ENCODE assay signal across 17 cellular contexts in the genomic region with DNA sequence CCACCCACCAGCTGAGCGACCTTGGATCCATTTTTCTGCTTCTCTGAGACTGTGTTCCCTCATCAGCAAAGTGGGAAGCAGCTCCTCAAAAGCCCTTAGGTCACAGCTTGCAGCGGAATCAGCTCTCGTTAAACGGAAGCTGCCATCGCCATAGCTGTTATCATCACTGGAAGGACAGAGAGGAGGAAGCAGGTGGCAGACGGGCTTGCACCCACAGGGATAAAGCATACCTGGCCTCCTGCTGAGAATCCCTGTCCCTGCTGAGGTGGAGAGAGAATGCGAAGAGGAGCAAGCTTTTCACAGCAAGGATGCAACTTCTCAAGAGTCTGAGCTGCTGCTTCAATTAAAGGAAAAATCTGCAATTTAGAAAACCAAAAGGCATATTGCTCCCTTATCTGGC.
DNase-seq lines count a peak whose midpoint lies in the region; ATAC-seq and TF ChIP-seq lines count a peak whose summit lies in the region.
"Had no signal": no experiment of that assay in that cellular context is flagged by ENCODE, and none has a peak within 500 bp of the region (broad histone marks: within the 10 kb centered on the region; RNA-seq: fewer than 3 reads in every experiment).

No MANE protein-coding gene starts in this region.

- no peaks in the 10 kb centered on the region for H3K9me3 Mint-ChIP-seq in activated CD4-positive, alpha-beta T cell treated with anti-CD3 and anti-CD28 coated beads, Interleukin-2, amount 10 ng/mL, durations not matched to agents 7 days and 5 days
- H3K9me3 Mint-ChIP-seq in activated CD4-positive, alpha-beta memory T cell treated with anti-CD3 and anti-CD28 coated beads, Interleukin-2, amount 10 ng/mL, durations not matched to agents 7 days and 5 days, result no peaks in the 10 kb centered on the region
- H3K9me3 Mint-ChIP-seq: activated B cell treated with CpG ODN at 0.5 μM for 24 hours, type B pancreatic cell had no signal

- no peak overlapping the region for H3K4me3 ChIP-seq in sigmoid colon
- no peak overlapping the region for H3K4me3 ChIP-seq in ascending aorta
- H3K4me3 ChIP-seq: dorsolateral prefrontal cortex, esophagus squamous epithelium had no signal

- peaks cover 0 to 21% (median 15%) of the 10 kb centered on the region in 4 donors for H3K4me1 ChIP-seq in sigmoid colon
- H3K4me1 ChIP-seq in ascending aorta, result no peaks in the 10 kb centered on the region

- TF ChIP-seq CTCF in sigmoid colon (IDR thresholded peaks at IDR 0.05) (no peak), ascending aorta (IDR thresholded peaks at IDR 0.05) (no peak)

- no peak for TF ChIP-seq EP300 in sigmoid colon (IDR thresholded peaks at IDR 0.05)

- CTCF ChIA-PET in activated CD4-positive, alpha-beta T cell treated with anti-CD3 and anti-CD28 coated beads, Interleukin-2, amount 10 ng/mL, durations not matched to agents 7 days and 5 days (lab: Charles Lee), result interaction anchor here (0.6 to 2.3 kb wide), 11 partner anchors 8 to 684 kb away, joined by 3 to 7 read pairs (median 4); no protein-coding TSS in a partner anchor
- CTCF ChIA-PET in activated CD4-positive, alpha-beta memory T cell treated with anti-CD3 and anti-CD28 coated beads, Interleukin-2, amount 10 ng/mL, durations not matched to agents 7 days and 5 days (lab: Charles Lee), result interaction anchor here (0.7 to 2.9 kb wide), 10 partner anchors 38 to 391 kb away, joined by 3 to 19 read pairs (median 6); partner anchors contain the start of gene SOCS1

- H3K9me3 ChIP-seq in sigmoid colon (no peaks in the 10 kb centered on the region), ascending aorta (no peaks in the 10 kb centered on the region)
- H3K9me3 ChIP-seq: esophagus squamous epithelium had no signal

- H3K4me1 Mint-ChIP-seq in activated CD4-positive, alpha-beta T cell treated with anti-CD3 and anti-CD28 coated beads, Interleukin-2, amount 10 ng/mL, durations not matched to agents 7 days and 5 days, result peaks cover 81% of the 10 kb centered on the region
- H3K4me1 Mint-ChIP-seq in activated CD4-positive, alpha-beta memory T cell treated with anti-CD3 and anti-CD28 coated beads, Interleukin-2, amount 10 ng/mL, durations not matched to agents 7 days and 5 days, result peaks cover 95% of the 10 kb centered on the region

- intact Hi-C loops in sigmoid colon (cut with DNase I), result no loop called here
- intact Hi-C loops in ascending aorta (cut with DNase I), result no loop called here
- intact Hi-C loops in sciatic nerve (cut with DNase I), result no loop called here

- peaks cover 64% of the 10 kb centered on the region for H3K36me3 Mint-ChIP-seq in activated CD4-positive, alpha-beta T cell treated with anti-CD3 and anti-CD28 coated beads, Interleukin-2, amount 10 ng/mL, durations not matched to agents 7 days and 5 days (ENCODE audit: low read depth)
- H3K36me3 Mint-ChIP-seq in activated CD4-positive, alpha-beta memory T cell treated with anti-CD3 and anti-CD28 coated beads, Interleukin-2, amount 10 ng/mL, durations not matched to agents 7 days and 5 days (ENCODE audit: low read depth), result peaks cover 76% of the 10 kb centered on the region

- H3K4me3 Mint-ChIP-seq in activated CD4-positive, alpha-beta T cell treated with anti-CD3 and anti-CD28 coated beads, Interleukin-2, amount 10 ng/mL, durations not matched to agents 7 days and 5 days, result no peak overlapping the region
- no peak overlapping the region for H3K4me3 Mint-ChIP-seq in activated CD4-positive, alpha-beta memory T cell treated with anti-CD3 and anti-CD28 coated beads, Interleukin-2, amount 10 ng/mL, durations not matched to agents 7 days and 5 days
- H3K4me3 Mint-ChIP-seq: activated B cell treated with CpG ODN at 0.5 μM for 24 hours, type B pancreatic cell had no signal

- H3K27me3 Mint-ChIP-seq in activated CD4-positive, alpha-beta T cell treated with anti-CD3 and anti-CD28 coated beads, Interleukin-2, amount 10 ng/mL, durations not matched to agents 7 days and 5 days, result no peaks in the 10 kb centered on the region
- no peaks in the 10 kb centered on the region for H3K27me3 Mint-ChIP-seq in activated CD4-positive, alpha-beta memory T cell treated with anti-CD3 and anti-CD28 coated beads, Interleukin-2, amount 10 ng/mL, durations not matched to agents 7 days and 5 days
- H3K27me3 Mint-ChIP-seq: activated B cell treated with CpG ODN at 0.5 μM for 24 hours, type B pancreatic cell had no signal

- DNase-seq in activated CD4-positive, alpha-beta T cell treated with anti-CD3 and anti-CD28 coated beads, Interleukin-2, amount 10 ng/mL, durations not matched to agents 7 days and 5 days, result no peak
- DNase-seq in activated CD4-positive, alpha-beta T cell treated with anti-CD3 and anti-CD28 coated beads for 4 hours, result no peak
- DNase-seq in MV-4-11 (lab: John Stamatoyannopoulos, UW) (peak; percentile 53), sigmoid colon (peak; percentile 39), ascending aorta (ENCODE audit: low spot score in 2 of 2) (no peak), sciatic nerve (ENCODE audit: low spot score) (no peak)
- DNase-seq in activated CD4-positive, alpha-beta memory T cell treated with anti-CD3 and anti-CD28 coated beads, Interleukin-2, amount 10 ng/mL, durations not matched to agents 7 days and 5 days, result no peak
- DNase-seq in NK-92 treated with Interleukin-12 subunit alpha and Interleukin-12 subunit beta, amount 100 ng/mL, for 24 hours (lab: John Stamatoyannopoulos, UW), result no peak
- DNase-seq: activated B cell treated with CpG ODN at 0.5 μM for 24 hours, DMS53, dorsolateral prefrontal cortex, esophagus squamous epithelium, head of caudate nucleus, kidney glomerular epithelial cell, NCI-H446 treated with DMSO at 0.1 percent for 48 hours had no signal

- WGBS in sigmoid colon, 2 donors, result 81 to 91% methylated on average over 7 of the region's 7 CpGs

- no peak overlapping the region for H3K27ac ChIP-seq in sigmoid colon
- no peak overlapping the region for H3K27ac ChIP-seq in ascending aorta
- H3K27ac ChIP-seq: dorsolateral prefrontal cortex, esophagus squamous epithelium had no signal

- no peak for ATAC-seq in sciatic nerve
- ATAC-seq: SK-N-SH treated with all-trans-retinoic acid at 6 μM for 48 hours had no signal

- TF ChIP-seq POLR2A in sigmoid colon (IDR thresholded peaks at IDR 0.05), result no peak

- H3K36me3 ChIP-seq in sigmoid colon, result peaks cover 0 to 27% (median 7%) of the 10 kb centered on the region in 4 donors
- H3K36me3 ChIP-seq in ascending aorta, result peaks cover 17 to 20% of the 10 kb centered on the region in 2 donors

- POLR2A ChIA-PET in activated CD4-positive, alpha-beta T cell treated with anti-CD3 and anti-CD28 coated beads, Interleukin-2, amount 10 ng/mL, durations not matched to agents 7 days and 5 days (lab: Charles Lee), result interaction anchor here (2.2 kb wide), 1 partner anchor 55 kb away, joined by 11 read pairs; no protein-coding TSS in a partner anchor
- POLR2A ChIA-PET in activated CD4-positive, alpha-beta memory T cell treated with anti-CD3 and anti-CD28 coated beads, Interleukin-2, amount 10 ng/mL, durations not matched to agents 7 days and 5 days (lab: Charles Lee), result interaction anchor here (1.3 to 10.2 kb wide), 14 partner anchors 22 to 204 kb away, joined by 4 to 166 read pairs (median 17); partner anchors contain the start of gene SOCS1

- H3K27ac Mint-ChIP-seq in activated CD4-positive, alpha-beta T cell treated with anti-CD3 and anti-CD28 coated beads, Interleukin-2, amount 10 ng/mL, durations not matched to agents 7 days and 5 days, result peak overlapping the region; percentile 90
- H3K27ac Mint-ChIP-seq in activated CD4-positive, alpha-beta memory T cell treated with anti-CD3 and anti-CD28 coated beads, Interleukin-2, amount 10 ng/mL, durations not matched to agents 7 days and 5 days, result peak overlapping the region; percentile 97
- H3K27ac Mint-ChIP-seq: activated B cell treated with CpG ODN at 0.5 μM for 24 hours, type B pancreatic cell had no signal

- H3K27me3 ChIP-seq in sigmoid colon, result no peaks in the 10 kb centered on the region
- no peaks in the 10 kb centered on the region for H3K27me3 ChIP-seq in ascending aorta
- H3K27me3 ChIP-seq: dorsolateral prefrontal cortex, esophagus squamous epithelium had no signal

Comparison
In these comparisons a context has a peak if more than half of its experiments do, and no peak if none do; other contexts are left out.
1. DNase-seq: peak in MV-4-11 (single experiment) and sigmoid colon (single experiment); none in activated CD4-positive, alpha-beta T cell treated with anti-CD3 and anti-CD28 coated beads, Interleukin-2, amount 10 ng/mL, durations not matched to agents 7 days and 5 days (single experiment), activated CD4-positive, alpha-beta T cell treated with anti-CD3 and anti-CD28 coated beads for 4 hours (0 of 2), activated CD4-positive, alpha-beta memory T cell treated with anti-CD3 and anti-CD28 coated beads, Interleukin-2, amount 10 ng/mL, durations not matched to agents 7 days and 5 days (single experiment), ascending aorta (0 of 2), NK-92 treated with Interleukin-12 subunit alpha and Interleukin-12 subunit beta, amount 100 ng/mL, for 24 hours (single experiment) and sciatic nerve (single experiment).